ENCODE assay signal across 8 cellular contexts in the genomic region with DNA sequence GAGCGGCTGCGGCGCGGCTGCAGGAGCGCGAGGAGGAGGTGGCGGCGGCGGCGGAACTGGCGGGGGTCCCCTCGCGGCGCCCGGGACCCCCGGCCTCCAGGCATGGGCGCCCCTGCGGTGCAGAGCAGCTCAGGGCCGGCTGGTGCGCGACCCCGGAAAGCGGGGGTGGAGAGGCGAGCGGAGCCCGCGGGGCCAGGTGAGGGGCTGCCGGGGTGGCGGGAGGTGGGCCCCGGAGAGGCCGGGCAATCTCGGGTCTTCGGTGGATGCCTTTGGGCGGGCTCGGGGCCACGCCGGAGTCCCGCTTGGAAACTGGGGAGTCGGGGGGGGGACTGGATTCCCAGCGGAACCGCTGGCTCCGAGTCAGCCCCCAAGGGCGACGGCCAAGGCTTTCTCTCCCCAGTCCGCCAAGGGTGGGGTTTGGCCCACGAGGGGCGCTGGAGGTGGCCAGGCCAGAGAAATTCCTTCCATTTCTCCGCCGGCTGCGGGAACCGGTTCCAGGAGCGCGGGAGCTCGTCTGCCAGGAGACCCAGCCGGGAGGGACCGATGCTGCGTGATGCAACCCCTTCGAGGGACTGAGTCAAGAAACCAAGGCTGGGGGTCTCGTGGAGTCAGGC. TPM values are rescaled to one million over a fixed set of nuclear protein-coding genes. Genes with fewer than 3 reads are reported as not detected.
A peak's percentile ranks its signal among the peaks of the same experiment; 100 is the strongest.
DNase-seq lines count a peak whose midpoint lies in the region; ATAC-seq and TF ChIP-seq lines count a peak whose summit lies in the region.

No MANE protein-coding gene starts in this region.

- no peak for TF ChIP-seq CTCF in CD8-positive, alpha-beta T cell (IDR thresholded peaks at IDR 0.05)
- peak in 2 of 7 experiments; percentile 16 to 23 for TF ChIP-seq CTCF in body of pancreas (IDR thresholded peaks at IDR 0.05)
- TF ChIP-seq CTCF in GM20000 (IDR thresholded peaks at IDR 0.05; ENCODE audit: extremely low read depth, missing control alignments) = no peak

- intact Hi-C loops in CD8-positive, alpha-beta T cell (cut with DNase I, micrococcal nuclease) = loop anchor here (1.0 kb wide), 3 partner anchors 12 to 32 kb away; a partner anchor contains a TSS
- intact Hi-C loops in body of pancreas (cut with DNase I) = no loop called here

- peaks cover 37% of the 10 kb centered on the region for H3K4me1 ChIP-seq in CD8-positive, alpha-beta T cell (ENCODE audit: insufficient read depth, low read length)
- H3K4me1 ChIP-seq in HUES64 (ENCODE audit: insufficient read depth, low read length) (peaks cover 12% of the 10 kb centered on the region; the same call in 1 of the 2 replicates), body of pancreas (peaks cover 43% of the 10 kb centered on the region)

- H3K27me3 Mint-ChIP-seq in CD8-positive, alpha-beta T cell (ENCODE audit: low read depth) = no peaks in the 10 kb centered on the region

- peak overlapping the region; percentile 10 for H3K27ac ChIP-seq in CD8-positive, alpha-beta T cell (ENCODE audit: low read depth, low read length)
- no peak overlapping the region for H3K27ac ChIP-seq in HUES64 (ENCODE audit: low read depth, low read length)
- peak overlapping the region; percentile 80 to 92 (median 88) for H3K27ac ChIP-seq in body of pancreas
- peak overlapping the region; percentile 19 for H3K27ac ChIP-seq in substantia nigra (ENCODE audit: low read depth, low read length, poor library complexity, severe bottlenecking)

- no peaks in the 10 kb centered on the region for H3K9me3 ChIP-seq in CD8-positive, alpha-beta T cell (ENCODE audit: low read length)
- H3K9me3 ChIP-seq in HUES64 (ENCODE audit: insufficient read depth, low read depth, low read length) (no peaks in the 10 kb centered on the region), body of pancreas (no peaks in the 10 kb centered on the region)

- 1% methylated on average over 59 of the region's 59 CpGs for WGBS in HUES64
- 1 to 8% methylated on average over 2 to 43 of the region's 59 CpGs for WGBS in body of pancreas, 2 donors

- TF ChIP-seq POLR2A in body of pancreas (IDR thresholded peaks at IDR 0.05) = peak in 2 of 3 donors; percentile 29 to 34

- ATAC-seq in CD8-positive, alpha-beta T cell = no peak
- ATAC-seq in body of pancreas (peak; percentile 7), GM18858 (IDR thresholded peaks at IDR 0.05; ENCODE audit: unreplicated experiment) (no peak)

- H3K27me3 ChIP-seq in CD8-positive, alpha-beta T cell (ENCODE audit: insufficient read depth, low read length) = no peaks in the 10 kb centered on the region
- H3K27me3 ChIP-seq in HUES64 (ENCODE audit: insufficient read depth, low read length) (peaks cover 49% of the 10 kb centered on the region), body of pancreas (no peaks in the 10 kb centered on the region)

- no peaks in the 10 kb centered on the region for H3K36me3 Mint-ChIP-seq in CD8-positive, alpha-beta T cell

- H3K9ac ChIP-seq in HUES64 (ENCODE audit: low read depth, low read length) = peak overlapping the region; percentile 75

- POLR2A ChIA-PET in CD8-positive, alpha-beta T cell (lab: Charles Lee) = interaction anchor here (1.2 kb wide), 1 partner anchor 12 kb away, joined by 5 read pairs; no protein-coding TSS in a partner anchor

- DNase-seq in CD8-positive, alpha-beta T cell = peak in 1 of 7 experiments; percentile 20
- DNase-seq in body of pancreas (peak; percentile 60 to 75 (median 65)), left kidney (ENCODE audit: low read depth, low spot score) (peak; percentile 82), substantia nigra (lab: John Stamatoyannopoulos, UW) (peak in 9 of 49 donors; percentile 19 to 94 (median 32)), SKM-1 treated with dmso at 0.1 percent for 144 hours (lab: John Stamatoyannopoulos, UW; ENCODE audit: unreplicated experiment) (no peak), GM20000 (ENCODE audit: low spot score) (no peak)

- H3K9me3 Mint-ChIP-seq in CD8-positive, alpha-beta T cell = no peaks in the 10 kb centered on the region

- CTCF ChIA-PET in CD8-positive, alpha-beta T cell (lab: Charles Lee) = interaction anchor here (1.4 to 47.8 kb wide), 2 partner anchors 30 to 47 kb away, joined by 3 to 1615 read pairs; a partner anchor contains a TSS

- peaks cover 44% of the 10 kb centered on the region for H3K4me1 Mint-ChIP-seq in CD8-positive, alpha-beta T cell (ENCODE audit: low read depth)

- H3K4me3 Mint-ChIP-seq in CD8-positive, alpha-beta T cell = peak overlapping the region; percentile 57

- H3K36me3 ChIP-seq in CD8-positive, alpha-beta T cell (ENCODE audit: insufficient read depth, low read length) = no peaks in the 10 kb centered on the region
- H3K36me3 ChIP-seq in HUES64 (ENCODE audit: insufficient read depth, low read length) (no peaks in the 10 kb centered on the region), body of pancreas (replicated peaks in 1 of 2; ENCODE audit: insufficient read depth in 1 of 2, low read depth in 2 of 2) (no peaks in the 10 kb centered on the region)

- no peak overlapping the region for H3K27ac Mint-ChIP-seq in CD8-positive, alpha-beta T cell

- H3K4me3 ChIP-seq in CD8-positive, alpha-beta T cell (ENCODE audit: low read depth, low read length) = peak overlapping the region; percentile 37
- H3K4me3 ChIP-seq in HUES64 (ENCODE audit: low read length) (peak overlapping the region; percentile 68), body of pancreas (peak overlapping the region in 1 of 2 donors; percentile 57)

RNA-seq across cellular contexts. Expression of a gene that starts 13.9 kb away (rescaled TPM):
- total RNA-seq in CD8-positive, alpha-beta T cell = 10 to 100 TPM; 59.7 to 60.0 TPM
- polyA plus RNA-seq in HUES64 (2013, experiment 1 of 2) = 10.8 TPM
- 15.4 TPM for polyA plus RNA-seq in HUES64 (2013, experiment 2 of 2)
- total RNA-seq in body of pancreas = 100 to 1,000 TPM in 1 of 2 donors, 10 to 100 TPM in 1; 36.6 to 253 TPM

RNA-seq across cellular contexts. Expression of a gene that starts 30.6 kb away (rescaled TPM):
- 100 to 1,000 TPM; 603 to 632 TPM for total RNA-seq in CD8-positive, alpha-beta T cell
- polyA plus RNA-seq in HUES64 (2013, experiment 1 of 2) = 3.0 TPM
- polyA plus RNA-seq in HUES64 (2013, experiment 2 of 2) = 3.4 TPM
- total RNA-seq in body of pancreas = 10 to 100 TPM in 1 of 2 donors, 1 to 10 TPM in 1; 7.0 to 19.4 TPM

RNA-seq across cellular contexts. Expression of a gene that starts 32.4 kb away (rescaled TPM):
- total RNA-seq in CD8-positive, alpha-beta T cell = 10 to 100 TPM; 19.1 to 19.3 TPM
- polyA plus RNA-seq in HUES64 (2013, experiment 1 of 2) = 25.8 TPM
- 27.5 TPM for polyA plus RNA-seq in HUES64 (2013, experiment 2 of 2)
- 10 to 100 TPM; 25.7 to 25.9 TPM for total RNA-seq in body of pancreas

RNA-seq across cellular contexts. Expression of a gene that starts 42.1 kb away (rescaled TPM):
- total RNA-seq in CD8-positive, alpha-beta T cell = under 1 TPM in 1 of 2 experiments, not detected in 1; 0.22 TPM
- polyA plus RNA-seq in HUES64 (2013, experiment 1 of 2) = not detected
- not detected for polyA plus RNA-seq in HUES64 (2013, experiment 2 of 2)
- under 1 TPM; 0.26 to 0.66 TPM for total RNA-seq in body of pancreas

Comparison
In these comparisons a context has a peak if more than half of its experiments do, and no peak if none do; other contexts are left out.
1. DNase-seq: peak in body of pancreas (4 of 4) and left kidney (single experiment); none in SKM-1 treated with dmso at 0.1 percent for 144 hours (single experiment) and GM20000 (single experiment).
2. RNA of a gene that starts 30.6 kb away (total RNA-seq): 603 to 632 TPM in CD8-positive, alpha-beta T cell; 7.0 to 19.4 TPM in body of pancreas; every median in the first group is over 10 times any median in the second.